Comparison of ENCODE assay signal across 16 cellular contexts in genomic region chr5:40518511-40518917, GRCh38.
DNase-seq lines count a peak whose midpoint lies in the region; ATAC-seq lines count a peak whose summit lies in the region.
"Had no signal": no experiment of that assay in that cellular context is flagged by ENCODE, and none has a peak within 500 bp of the region (broad histone marks: within the 10 kb centered on the region; RNA-seq: fewer than 3 reads in every experiment).

No MANE protein-coding gene starts in this region.

- peaks cover 5% of the 10 kb centered on the region for H3K36me3 Mint-ChIP-seq in activated CD8-positive, alpha-beta memory T cell treated with anti-CD3 and anti-CD28 coated beads, Interleukin-2, amount 10 ng/mL, durations not matched to agents 7 days and 5 days

- no peak overlapping the region for H4K91ac ChIP-seq in trophoblast cell (ENCODE audit: low read depth, low read length)

- H4K12ac ChIP-seq in trophoblast cell (ENCODE audit: low read depth, low read length): no peak overlapping the region

- no peak for ATAC-seq in activated CD8-positive, alpha-beta memory T cell treated with anti-CD3 and anti-CD28 coated beads, Interleukin-2, amount 10 ng/mL, durations not matched to agents 7 days and 5 days
- ATAC-seq: heart left ventricle, left lung had no signal

- H3K4me1 ChIP-seq in trophoblast cell (ENCODE audit: control insufficient read depth in 1 of 2, insufficient read depth in 2 of 2, low read length in 2 of 2): no peaks in the 10 kb centered on the region

- peaks cover 20% of the 10 kb centered on the region for H3K4me1 Mint-ChIP-seq in activated CD8-positive, alpha-beta memory T cell treated with anti-CD3 and anti-CD28 coated beads, Interleukin-2, amount 10 ng/mL, durations not matched to agents 7 days and 5 days

- no peak overlapping the region for H2BK12ac ChIP-seq in trophoblast cell (ENCODE audit: low read length)

- no peak overlapping the region for H3K23ac ChIP-seq in trophoblast cell (ENCODE audit: low read length)

- no peaks in the 10 kb centered on the region for H3K27me3 Mint-ChIP-seq in activated CD8-positive, alpha-beta memory T cell treated with anti-CD3 and anti-CD28 coated beads, Interleukin-2, amount 10 ng/mL, durations not matched to agents 7 days and 5 days

- H3K9me3 ChIP-seq in trophoblast cell (ENCODE audit: insufficient read depth, low read depth, low read length): no peaks in the 10 kb centered on the region
- H3K9me3 ChIP-seq: left lung had no signal

- H2BK120ac ChIP-seq in trophoblast cell (ENCODE audit: insufficient read depth, low read length, poor library complexity): no peak overlapping the region

- H3K18ac ChIP-seq in trophoblast cell (ENCODE audit: low read length): no peak overlapping the region

- H3K4me3 ChIP-seq in trophoblast cell (ENCODE audit: low read depth, low read length): no peak overlapping the region
- H3K4me3 ChIP-seq: heart left ventricle, left lung had no signal

- no peak overlapping the region for H3K4ac ChIP-seq in trophoblast cell (ENCODE audit: low read depth, low read length)

- no peak overlapping the region for H3K9ac ChIP-seq in trophoblast cell (ENCODE audit: low read length)

- H3K9me3 Mint-ChIP-seq in activated CD8-positive, alpha-beta memory T cell treated with anti-CD3 and anti-CD28 coated beads, Interleukin-2, amount 10 ng/mL, durations not matched to agents 7 days and 5 days (ENCODE audit: low read depth): peaks cover 7% of the 10 kb centered on the region

- no peaks in the 10 kb centered on the region for H3K36me3 ChIP-seq in trophoblast cell (ENCODE audit: control insufficient read depth in 1 of 2, insufficient read depth in 2 of 2, low read length in 2 of 2)
- H3K36me3 ChIP-seq: heart left ventricle, left lung had no signal

- no peak overlapping the region for H2BK5ac ChIP-seq in trophoblast cell (ENCODE audit: low read depth, low read length, poor library complexity)

- H3K14ac ChIP-seq in trophoblast cell (ENCODE audit: low read length): no peak overlapping the region

- H2AK5ac ChIP-seq in trophoblast cell (ENCODE audit: low read length): no peak overlapping the region

- H3K27ac ChIP-seq in trophoblast cell (ENCODE audit: low read depth, low read length): no peak overlapping the region
- H3K27ac ChIP-seq: heart left ventricle, left lung had no signal

- H3K27ac Mint-ChIP-seq in activated CD8-positive, alpha-beta memory T cell treated with anti-CD3 and anti-CD28 coated beads, Interleukin-2, amount 10 ng/mL, durations not matched to agents 7 days and 5 days: peak overlapping the region; percentile 20

- DNase-seq in activated CD8-positive, alpha-beta memory T cell treated with anti-CD3 and anti-CD28 coated beads, Interleukin-2, amount 10 ng/mL, durations not matched to agents 7 days and 5 days: no peak
- DNase-seq in activated CD8-positive, alpha-beta memory T cell treated with anti-CD3 and anti-CD28 coated beads, Interleukin-2, amount 50 U/mL, for 48 hours: no peak
- peak; percentile 93 for DNase-seq in HT1080 (ENCODE audit: low read depth)
- peak; percentile 9 for DNase-seq in amniotic stem cell (lab: John Stamatoyannopoulos, UW)
- peak; percentile 94 to 97 for DNase-seq in trophoblast cell
- DNase-seq in mesenteric fat pad (ENCODE audit: low spot score): no peak
- no peak for DNase-seq in anterior cingulate cortex (lab: John Stamatoyannopoulos, UW)
- no peak for DNase-seq in SKM-1 (lab: John Stamatoyannopoulos, UW; ENCODE audit: unreplicated experiment)
- DNase-seq: aorta; effector CD4-positive, alpha-beta T cell; heart left ventricle; KBM-7; left lung; NCI-H2081; NK-92 treated with Interleukin-12 subunit alpha and Interleukin-12 subunit beta, amount 100 ng/mL, for 24 hours; SW 1271 had no signal

- CTCF ChIA-PET in activated CD8-positive, alpha-beta memory T cell treated with anti-CD3 and anti-CD28 coated beads, Interleukin-2, amount 10 ng/mL, durations not matched to agents 7 days and 5 days (lab: Charles Lee): no interaction called here

- H3K4me2 ChIP-seq in trophoblast cell (ENCODE audit: low read length): no peak overlapping the region

- H3K79me1 ChIP-seq in trophoblast cell (ENCODE audit: low read length): no peaks in the 10 kb centered on the region

- WGBS in trophoblast cell (ENCODE audit: extremely low coverage, insufficient coverage, insufficient read length): no CpG with 5 or more reads among the region's 4 CpGs

- no peak overlapping the region for H4K8ac ChIP-seq in trophoblast cell (ENCODE audit: low read depth, low read length)

- H2AFZ ChIP-seq in trophoblast cell (ENCODE audit: insufficient read depth, low read length, poor library complexity): no peak overlapping the region

- no peak overlapping the region for H3K4me3 Mint-ChIP-seq in activated CD8-positive, alpha-beta memory T cell treated with anti-CD3 and anti-CD28 coated beads, Interleukin-2, amount 10 ng/mL, durations not matched to agents 7 days and 5 days

- H3K79me2 ChIP-seq in trophoblast cell (ENCODE audit: control insufficient read depth, insufficient read depth, low read length, poor library complexity): no peaks in the 10 kb centered on the region

- H3K27me3 ChIP-seq in trophoblast cell (ENCODE audit: insufficient read depth, low read length): no peaks in the 10 kb centered on the region
- H3K27me3 ChIP-seq: heart left ventricle, left lung had no signal

Comparison
In these comparisons a context has a peak if more than half of its experiments do, and no peak if none do; other contexts are left out.
1. DNase-seq: peak in HT1080 (single experiment), amniotic stem cell (single experiment) and trophoblast cell (2 of 2); none in activated CD8-positive, alpha-beta memory T cell treated with anti-CD3 and anti-CD28 coated beads, Interleukin-2, amount 10 ng/mL, durations not matched to agents 7 days and 5 days (single experiment), activated CD8-positive, alpha-beta memory T cell treated with anti-CD3 and anti-CD28 coated beads, Interleukin-2, amount 50 U/mL, for 48 hours (single experiment), mesenteric fat pad (single experiment), anterior cingulate cortex (0 of 58) and SKM-1 (single experiment).